In genomic region chr3:157239082-157239704, GRCh38 we compare ENCODE assay signal across 8 cellular contexts.
DNase-seq lines count a peak whose midpoint lies in the region; ATAC-seq and TF ChIP-seq lines count a peak whose summit lies in the region.

No MANE protein-coding gene starts in this region.

- BruUV-seq in IMR-90 (replicated peaks; lab: Mats Ljungman, UMichigan) = no TSS peak

- H3K4ac ChIP-seq in IMR-90 (ENCODE audit: low read depth, low read length) = peak overlapping the region; percentile 50; the same call in 1 of the 2 replicates

- no peaks in the 10 kb centered on the region for H3K27me3 ChIP-seq in IMR-90 (ENCODE audit: control insufficient read depth, insufficient read depth, low read length)
- no peaks in the 10 kb centered on the region for H3K27me3 ChIP-seq in SJSA1 (replicated peaks)
- no peaks in the 10 kb centered on the region for H3K27me3 ChIP-seq in heart right ventricle

- H2AK5ac ChIP-seq in IMR-90 (ENCODE audit: low read depth, low read length) = 0 out of 2 replicates have a peak overlapping the region, but pooled peaks have one; percentile 17

- H2AK9ac ChIP-seq in IMR-90 (replicated peaks; ENCODE audit: low read depth, low read length, poor library complexity) = no peak overlapping the region

- CTCF ChIA-PET in IMR-90 (lab: Yijun Ruan, JAX) = interaction anchor here (0.8 kb wide), 1 partner anchor 303 kb away, joined by 3 read pairs; no protein-coding TSS in a partner anchor

- in situ Hi-C loops in IMR-90 (cut with MboI; ENCODE audit: low sequenced_read_pairs) = no loop called here

- H2AFZ ChIP-seq in IMR-90 (replicated peaks; ENCODE audit: low read length, poor library complexity) = no peak overlapping the region

- no peak overlapping the region for H3K56ac ChIP-seq in IMR-90 (ENCODE audit: extremely low read depth, insufficient read depth, low read length)

- peak; percentile 19 for DNase-seq in GF-D8 (lab: John Stamatoyannopoulos, UW)
- peak; percentile 55 for DNase-seq in IMR-90
- DNase-seq in SJSA1 (ENCODE audit: low read depth in 1 of 2, low spot score in 2 of 2) = peak; percentile 40 to 57
- DNase-seq in activated naive CD4-positive, alpha-beta T cell treated with anti-CD3 and anti-CD28 coated beads, Interleukin-2, amount 50 U/mL, for 16 hours = peak; percentile 77
- peak; percentile 38 to 58 for DNase-seq in heart right ventricle
- no peak for DNase-seq in retinal pigment epithelial cell (ENCODE audit: low read depth)
- DNase-seq in NCI-H128 (lab: John Stamatoyannopoulos, UW; ENCODE audit: unreplicated experiment) = no peak

- peaks cover 3% of the 10 kb centered on the region; the same call in 1 of the 2 replicates for H3K9me1 ChIP-seq in IMR-90 (ENCODE audit: insufficient read depth, low read length)

- H3K9me3 ChIP-seq in IMR-90 (ENCODE audit: control insufficient read depth, insufficient read depth, low read length) = no peaks in the 10 kb centered on the region
- no peaks in the 10 kb centered on the region for H3K9me3 ChIP-seq in SJSA1 (replicated peaks)
- no peaks in the 10 kb centered on the region for H3K9me3 ChIP-seq in heart right ventricle

- H3K4me3 ChIP-seq in IMR-90 (ENCODE audit: insufficient read depth, low read depth, low read length) (no peak overlapping the region), SJSA1 (no peak overlapping the region), heart right ventricle (no peak overlapping the region), retinal pigment epithelial cell (ENCODE audit: low read length) (no peak overlapping the region)

- H2BK15ac ChIP-seq in IMR-90 (ENCODE audit: low read depth, low read length) = peak overlapping the region; percentile 15; the same call in 1 of the 3 replicates

- H3K79me1 ChIP-seq in IMR-90 (ENCODE audit: low read depth in 1 of 2, low read length in 2 of 2) = no peaks in the 10 kb centered on the region

- no peak overlapping the region for H4K5ac ChIP-seq in IMR-90 (ENCODE audit: low read depth, low read length)

- no peak for TF ChIP-seq POLR2A in IMR-90 (IDR thresholded peaks at IDR 0.05; ENCODE audit: low read depth, low read length)

- no peak overlapping the region for H3K23ac ChIP-seq in IMR-90 (ENCODE audit: low read depth, low read length)

- H2BK5ac ChIP-seq in IMR-90 (ENCODE audit: low read depth, low read length, poor library complexity, severe bottlenecking) = no peak overlapping the region

- H3K27ac ChIP-seq in IMR-90 (ENCODE audit: insufficient read depth, low read length) (no peak overlapping the region), SJSA1 (peak overlapping the region; percentile 48), heart right ventricle (no peak overlapping the region)

- 0 out of 2 replicates have a peak overlapping the region, but pooled peaks have one; percentile 36 for H2BK20ac ChIP-seq in IMR-90 (ENCODE audit: low read depth, low read length)

- ATAC-seq in GM21717 (IDR thresholded peaks at IDR 0.05; ENCODE audit: unreplicated experiment) = peak; percentile 99
- peak; percentile 84 for ATAC-seq in IMR-90 (ENCODE audit: low read depth)
- ATAC-seq in heart right ventricle = peak; percentile 67 to 95 (median 89)

- peak; percentile 60 for TF ChIP-seq CTCF in IMR-90 (conservative IDR thresholded peaks at IDR 0.05; ENCODE audit: low read depth, low read length)
- peak; percentile 36 to 89 (median 70) for TF ChIP-seq CTCF in heart right ventricle (IDR thresholded peaks at IDR 0.05)
- peak; percentile 95 for TF ChIP-seq CTCF in retinal pigment epithelial cell (conservative IDR thresholded peaks at IDR 0.05; ENCODE audit: low read depth, low read length)

- peak overlapping the region in 1 of 2 experiments; percentile 39; a peak in 1 of 4 replicates for H4K8ac ChIP-seq in IMR-90 (ENCODE audit: low read depth in 2 of 2, low read length in 2 of 2)

- H3K4me1 ChIP-seq in IMR-90 (ENCODE audit: control insufficient read depth, insufficient read depth, low read length) (peaks cover 2% of the 10 kb centered on the region; the same call in 1 of the 2 replicates), SJSA1 (replicated peaks) (peaks cover 21% of the 10 kb centered on the region), heart right ventricle (peaks cover 0 to 9% (median 0%) of the 10 kb centered on the region in 9 donors)

- no peak overlapping the region; the same call in 1 of the 2 replicates for H3K18ac ChIP-seq in IMR-90 (ENCODE audit: low read depth, low read length)

- no peak overlapping the region for H3K4me2 ChIP-seq in IMR-90 (ENCODE audit: low read depth, low read length)

- dilution Hi-C loops in IMR-90 (cut with HindIII; ENCODE audit: low sequenced_read_pairs, unreplicated experiment) = no loop called here

- peak; percentile 60 for TF ChIP-seq RAD21 in IMR-90 (IDR thresholded peaks at IDR 0.05; ENCODE audit: low read length)

- 0 out of 2 replicates have a peak overlapping the region, but pooled peaks have one; percentile 7 for H3K14ac ChIP-seq in IMR-90 (replicated peaks; ENCODE audit: low read depth, low read length)

- H3K9ac ChIP-seq in IMR-90 (ENCODE audit: low read depth, low read length) = no peak overlapping the region

- intact Hi-C loops in IMR-90 (cut with micrococcal nuclease) (loop anchor here (2.0 to 5.0 kb wide), 2 partner anchors 34 to 1242 kb away; no protein-coding TSS in a partner anchor), heart right ventricle (cut with DNase I) (loop anchor here in 1 of 10 donors (1.0 kb wide), 1 partner anchor 35 kb away; no protein-coding TSS in a partner anchor)

- H4K20me1 ChIP-seq in IMR-90 (ENCODE audit: insufficient read depth, low read length) = no peaks in the 10 kb centered on the region

- POLR2A ChIA-PET in IMR-90 (lab: Charles Lee; ENCODE audit: unreplicated experiment) = no interaction called here

- peak overlapping the region; percentile 28; the same call in 1 of the 2 replicates for H4K91ac ChIP-seq in IMR-90 (ENCODE audit: insufficient read depth, low read depth, low read length)

- H2BK120ac ChIP-seq in IMR-90 (ENCODE audit: low read depth, low read length) = 0 out of 2 replicates have a peak overlapping the region, but pooled peaks have one; percentile 57

- no peaks in the 10 kb centered on the region for H3K36me3 ChIP-seq in IMR-90 (ENCODE audit: control insufficient read depth, insufficient read depth, low read length)
- H3K36me3 ChIP-seq in SJSA1 = no peaks in the 10 kb centered on the region
- no peaks in the 10 kb centered on the region for H3K36me3 ChIP-seq in heart right ventricle

- 50% methylated on average over 2 of the region's 5 CpGs; no CpG with 5 or more reads in 1 of the 2 experiments for WGBS in IMR-90 (ENCODE audit: extremely low coverage in 2 of 2, insufficient read length in 1 of 2), 2 experiments
- 37 to 39% methylated on average over 5 of the region's 5 CpGs for WGBS in heart right ventricle, 2 donors

TF ChIP-seq in IMR-90, 13 proteins besides CTCF, POLR2A, EP300 and RAD21:
- TF ChIP-seq SMC3 (IDR thresholded peaks at IDR 0.05; ENCODE audit: low read depth, low read length) (peak; percentile 36; the same call in 1 of the 2 replicates), CHD1 (IDR thresholded peaks at IDR 0.05; ENCODE audit: low read depth, low read length) (no peak)

Comparison
In these comparisons a context has a peak if more than half of its experiments do, and no peak if none do; other contexts are left out.
1. DNase-seq: peak in GF-D8 (single experiment), IMR-90 (single experiment), SJSA1 (2 of 2), activated naive CD4-positive, alpha-beta T cell treated with anti-CD3 and anti-CD28 coated beads, Interleukin-2, amount 50 U/mL, for 16 hours (single experiment) and heart right ventricle (2 of 2); none in retinal pigment epithelial cell (single experiment) and NCI-H128 (single experiment).
2. Peak in every context shown above with its lines, with median percentiles within 50 percentile points of each other: ATAC-seq and CTCF ChIP-seq.